ENCODE assay signal across 8 cellular contexts in the genomic region with DNA sequence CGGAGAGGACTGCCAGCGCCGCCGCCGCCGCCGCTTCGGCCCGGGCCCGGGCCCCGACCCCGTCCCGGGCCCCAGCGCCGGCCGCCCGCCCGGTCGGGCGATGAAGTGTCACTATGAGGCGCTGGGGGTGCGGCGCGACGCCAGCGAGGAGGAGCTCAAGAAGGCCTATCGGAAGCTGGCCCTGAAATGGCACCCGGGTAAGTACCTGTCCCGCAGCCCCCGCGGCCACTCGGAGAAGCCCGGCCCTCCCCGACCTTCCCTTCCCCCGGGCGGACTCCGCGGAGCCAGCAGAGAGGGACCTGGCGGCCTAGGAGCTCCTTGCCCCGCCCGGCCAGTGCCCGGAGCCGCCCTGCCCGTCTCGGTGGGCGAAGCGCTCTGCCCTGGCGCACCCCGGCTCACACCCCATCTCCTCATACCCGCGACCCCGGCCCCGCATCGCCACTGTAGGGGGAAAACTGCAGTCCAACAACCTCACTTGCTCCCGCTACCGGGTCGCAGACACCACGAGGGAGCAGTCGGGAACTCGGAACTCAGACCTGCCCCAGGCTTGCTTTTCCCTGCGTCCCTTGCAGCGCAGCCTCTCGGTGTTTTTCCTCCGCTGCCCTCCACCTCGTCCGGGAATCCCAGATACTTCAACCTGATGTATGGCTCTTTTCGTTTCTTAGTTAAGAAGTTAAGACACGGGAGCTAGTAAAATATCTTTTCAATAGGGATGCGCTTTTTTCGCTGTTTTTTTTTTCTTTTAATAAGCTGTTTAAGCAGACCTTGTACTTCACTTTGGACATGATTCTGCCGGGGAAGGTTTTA. TPM values are rescaled to one million over a fixed set of nuclear protein-coding genes. Genes with fewer than 3 reads are reported as not detected.
DNase-seq lines count a peak whose midpoint lies in the region; ATAC-seq and TF ChIP-seq lines count a peak whose summit lies in the region.

No MANE protein-coding gene starts in this region.

- WGBS in right cardiac atrium: under 1% methylated on average over 71 of the region's 71 CpGs

- ATAC-seq in GM18498 (IDR thresholded peaks at IDR 0.05; ENCODE audit: unreplicated experiment) (peak; percentile 83), HG02798 (IDR thresholded peaks at IDR 0.05; ENCODE audit: poor library complexity, unreplicated experiment) (peak; percentile 80), right cardiac atrium (peak; percentile 80)

- no peaks in the 10 kb centered on the region for H3K9me3 Mint-ChIP-seq in T-helper 1 cell treated with Interleukin-12 subunit alpha and Interleukin-12 subunit beta and Interleukin-4 antibody, amounts not matched to agents 30 μg/mL and 1 μg/mL, for 36 hours

- H3K27ac Mint-ChIP-seq in T-helper 1 cell treated with Interleukin-12 subunit alpha and Interleukin-12 subunit beta and Interleukin-4 antibody, amounts not matched to agents 30 μg/mL and 1 μg/mL, for 36 hours: peak overlapping the region; percentile 87

- H3K27ac ChIP-seq in right cardiac atrium (ENCODE audit: low read length): peak overlapping the region; percentile 91
- H3K27ac ChIP-seq in uterus: peak overlapping the region; percentile 89 to 91

- DNase-seq in NCI-H146 (lab: John Stamatoyannopoulos, UW) (peak; percentile 88), amygdala (lab: John Stamatoyannopoulos, UW) (peak in 55 of 56 donors; percentile 10 to 84 (median 66)), right cardiac atrium (peak; percentile 91 to 97 (median 96)), putamen (ENCODE audit: low spot score) (peak; percentile 75), uterus (peak; percentile 77 to 85)

- no peaks in the 10 kb centered on the region for H3K36me3 ChIP-seq in uterus

- H3K27me3 ChIP-seq in right cardiac atrium (ENCODE audit: control insufficient read depth, insufficient read depth) (no peaks in the 10 kb centered on the region), uterus (no peaks in the 10 kb centered on the region)

- H3K4me1 Mint-ChIP-seq in T-helper 1 cell treated with Interleukin-12 subunit alpha and Interleukin-12 subunit beta and Interleukin-4 antibody, amounts not matched to agents 30 μg/mL and 1 μg/mL, for 36 hours (ENCODE audit: low read depth): peaks cover 32% of the 10 kb centered on the region

- TF ChIP-seq POLR2A in uterus (IDR thresholded peaks at IDR 0.05): peak in 1 of 2 donors; percentile 40

- H3K9me3 ChIP-seq in right cardiac atrium (ENCODE audit: control insufficient read depth, low read length) (no peaks in the 10 kb centered on the region), uterus (no peaks in the 10 kb centered on the region)

- peak overlapping the region; percentile 87 for H3K4me3 ChIP-seq in right cardiac atrium (ENCODE audit: low read length)
- H3K4me3 ChIP-seq in uterus: peak overlapping the region; percentile 71 to 95

- intact Hi-C loops in right cardiac atrium (cut with DNase I) (no loop called here), uterus (cut with DNase I; ENCODE audit: low total_unique reads) (no loop called here)

- no peak for TF ChIP-seq CTCF in uterus (IDR thresholded peaks at IDR 0.05)

- no peaks in the 10 kb centered on the region for H3K27me3 Mint-ChIP-seq in T-helper 1 cell treated with Interleukin-12 subunit alpha and Interleukin-12 subunit beta and Interleukin-4 antibody, amounts not matched to agents 30 μg/mL and 1 μg/mL, for 36 hours (ENCODE audit: low read depth)

- H3K4me3 Mint-ChIP-seq in T-helper 1 cell treated with Interleukin-12 subunit alpha and Interleukin-12 subunit beta and Interleukin-4 antibody, amounts not matched to agents 30 μg/mL and 1 μg/mL, for 36 hours: peak overlapping the region; percentile 92

- H3K36me3 Mint-ChIP-seq in T-helper 1 cell treated with Interleukin-12 subunit alpha and Interleukin-12 subunit beta and Interleukin-4 antibody, amounts not matched to agents 30 μg/mL and 1 μg/mL, for 36 hours (ENCODE audit: low read depth): peaks cover 27% of the 10 kb centered on the region

- no peaks in the 10 kb centered on the region for H3K4me1 ChIP-seq in right cardiac atrium (ENCODE audit: control insufficient read depth, insufficient read depth, low read length)
- H3K4me1 ChIP-seq in uterus: no peaks in the 10 kb centered on the region

RNA-seq across cellular contexts. Expression of a gene that starts 0.6 kb away (rescaled TPM):
- total RNA-seq in right cardiac atrium (10 to 100 TPM; 57.2 to 63.7 (median 62.1) TPM), uterus (10 to 100 TPM; 15.9 to 55.4 (median 44.0) TPM)
- 46.2 TPM for polyA plus RNA-seq in right cardiac atrium

RNA-seq across cellular contexts. Expression of a gene that starts 14.4 kb away (rescaled TPM):
- total RNA-seq in right cardiac atrium (10 to 100 TPM; 12.4 to 20.8 (median 14.1) TPM), uterus (10 to 100 TPM in 3 of 4 donors, 1 to 10 TPM in 1; 6.4 to 46.0 (median 28.6) TPM)
- polyA plus RNA-seq in right cardiac atrium: 13.5 TPM

RNA-seq across cellular contexts. Expression of a gene that starts 14.6 kb away (rescaled TPM):
- 10 to 100 TPM; 24.1 to 29.1 (median 24.8) TPM for total RNA-seq in right cardiac atrium
- polyA plus RNA-seq in right cardiac atrium: 26.9 TPM
- total RNA-seq in uterus: 10 to 100 TPM in 3 of 4 donors, 1 to 10 TPM in 1; 5.1 to 36.2 (median 25.0) TPM

Comparison
In these comparisons a context has a peak if more than half of its experiments do, and no peak if none do; other contexts are left out.
1. Peak in every context shown above with its lines: DNase-seq, ATAC-seq, H3K4me3 ChIP-seq and H3K27ac ChIP-seq.